In genomic region chr13:29427937-29428309, GRCh38 we compare ENCODE assay signal across 11 cellular contexts.
DNase-seq lines count a peak whose midpoint lies in the region; ATAC-seq and TF ChIP-seq lines count a peak whose summit lies in the region.
"Had no signal": no experiment of that assay in that cellular context is flagged by ENCODE, and none has a peak within 500 bp of the region (broad histone marks: within the 10 kb centered on the region; RNA-seq: fewer than 3 reads in every experiment).

No MANE protein-coding gene starts in this region.

- POLR2A ChIA-PET in AG04449 (lab: Yijun Ruan, JAX) = no interaction called here
- POLR2A ChIA-PET in OCI-LY7 (lab: Charles Lee) = no interaction called here

- TF ChIP-seq CTCF in AG04449 (IDR thresholded peaks at IDR 0.05; ENCODE audit: insufficient read depth, low read length, missing control alignments) (no peak), OCI-LY7 (conservative IDR thresholded peaks at IDR 0.05; ENCODE audit: low read length) (no peak), gastroesophageal sphincter (IDR thresholded peaks at IDR 0.05) (no peak), parathyroid adenoma (IDR thresholded peaks at IDR 0.05) (no peak)

- H3K27me3 ChIP-seq in gastroesophageal sphincter (peaks cover 11% of the 10 kb centered on the region), parathyroid adenoma (ENCODE audit: control insufficient read depth, insufficient read depth, low read length) (no peaks in the 10 kb centered on the region)

- no peak overlapping the region for H3K27ac Mint-ChIP-seq in stimulated activated effector memory CD8-positive, alpha-beta T cell treated with anti-CD3 and anti-CD28 coated beads, Interleukin-12 subunit alpha, Interleukin-12 subunit beta, amount 100 ng/mL, for 72 hours

- H3K9me3 ChIP-seq in OCI-LY7 (ENCODE audit: low read length) (no peaks in the 10 kb centered on the region), gastroesophageal sphincter (no peaks in the 10 kb centered on the region), parathyroid adenoma (ENCODE audit: control insufficient read depth, low read length) (no peaks in the 10 kb centered on the region)
- H3K9me3 ChIP-seq: BLaER1 treated with 17β-estradiol and CSF1 and Interleukin-3, amounts not matched to agents 10 nM and 100 nM had no signal

- ATAC-seq in gastroesophageal sphincter (no peak), HG02885 (IDR thresholded peaks at IDR 0.05; ENCODE audit: poor library complexity, unreplicated experiment) (no peak), HG03469 (IDR thresholded peaks at IDR 0.05; ENCODE audit: unreplicated experiment) (no peak)
- ATAC-seq in stimulated activated effector memory CD8-positive, alpha-beta T cell treated with anti-CD3 and anti-CD28 coated beads, Interleukin-12 subunit alpha, Interleukin-12 subunit beta, amount 100 ng/mL, for 72 hours = no peak

- no peak for TF ChIP-seq POLR2A in gastroesophageal sphincter (IDR thresholded peaks at IDR 0.05)

- WGBS in gastroesophageal sphincter (ENCODE audit: low coverage in 1 of 2), 2 donors = 13 to 14% methylated on average over 3 of the region's 3 CpGs

- H3K9me2 ChIP-seq in OCI-LY7 (ENCODE audit: insufficient read depth, low read length) = no peaks in the 10 kb centered on the region

- intact Hi-C loops in OCI-LY7 (cut with micrococcal nuclease; ENCODE audit: unreplicated experiment) = no loop called here

- no peak overlapping the region; the same call in 1 of the 2 replicates for H2AFZ ChIP-seq in OCI-LY7 (ENCODE audit: low read length)
- peak overlapping the region; percentile 42 for H2AFZ ChIP-seq in parathyroid adenoma

- CTCF ChIA-PET in AG04449 (lab: Yijun Ruan, JAX) (interaction anchor here (1.0 to 1.4 kb wide), 2 partner anchors 12 to 43 kb away, joined by 3 to 4 read pairs; no protein-coding TSS in a partner anchor), OCI-LY7 (lab: Charles Lee; ENCODE audit: unreplicated experiment) (no interaction called here)

- no TSS peak for BruUV-seq in OCI-LY7 (replicated peaks; lab: Mats Ljungman, UMichigan)

- H3K4me3 Mint-ChIP-seq in stimulated activated effector memory CD8-positive, alpha-beta T cell treated with anti-CD3 and anti-CD28 coated beads, Interleukin-12 subunit alpha, Interleukin-12 subunit beta, amount 100 ng/mL, for 72 hours = no peak overlapping the region

- H3K27ac ChIP-seq in OCI-LY7 (ENCODE audit: low read depth, low read length, poor library complexity, severe bottlenecking) (no peak overlapping the region), gastroesophageal sphincter (peak overlapping the region; percentile 21 to 87 (median 83)), parathyroid adenoma (no peak overlapping the region)
- H3K27ac ChIP-seq: BLaER1 treated with 17β-estradiol and CSF1 and Interleukin-3, amounts not matched to agents 10 nM and 100 nM had no signal

- H3K9me3 Mint-ChIP-seq in stimulated activated effector memory CD8-positive, alpha-beta T cell treated with anti-CD3 and anti-CD28 coated beads, Interleukin-12 subunit alpha, Interleukin-12 subunit beta, amount 100 ng/mL, for 72 hours = no peaks in the 10 kb centered on the region

- TF ChIP-seq EP300 in gastroesophageal sphincter (IDR thresholded peaks at IDR 0.05) = no peak

- no peaks in the 10 kb centered on the region for H4K20me1 ChIP-seq in OCI-LY7 (ENCODE audit: insufficient read depth, low read length)
- H4K20me1 ChIP-seq: BLaER1 treated with 17β-estradiol and CSF1 and Interleukin-3, amounts not matched to agents 10 nM and 100 nM had no signal

- H3K4me2 ChIP-seq in OCI-LY7 (ENCODE audit: low read length) (peak overlapping the region; percentile 52), parathyroid adenoma (ENCODE audit: low read length) (peak overlapping the region; percentile 42)
- H3K4me2 ChIP-seq: BLaER1 treated with 17β-estradiol and CSF1 and Interleukin-3, amounts not matched to agents 10 nM and 100 nM had no signal

- H3K4me3 ChIP-seq in AG04449 (ENCODE audit: low read depth, low read length) (peak overlapping the region; percentile 51), OCI-LY7 (ENCODE audit: low read depth, low read length, poor library complexity, severe bottlenecking) (peak overlapping the region; percentile 54), gastroesophageal sphincter (peak overlapping the region; percentile 40 to 58), parathyroid adenoma (ENCODE audit: low read depth, low read length) (no peak overlapping the region)
- H3K4me3 ChIP-seq: BLaER1 treated with 17β-estradiol and CSF1 and Interleukin-3, amounts not matched to agents 10 nM and 100 nM had no signal

- DNase-seq in AG04449 (ENCODE audit: low read depth, low spot score) (no peak), OCI-LY7 (ENCODE audit: low spot score) (no peak), OCI-M2 (lab: John Stamatoyannopoulos, UW; ENCODE audit: unreplicated experiment) (no peak)
- DNase-seq in stimulated activated effector memory CD8-positive, alpha-beta T cell treated with anti-CD3 and anti-CD28 coated beads, Interleukin-12 subunit alpha, Interleukin-12 subunit beta, amount 100 ng/mL, for 72 hours (ENCODE audit: low spot score in 2 of 2) = no peak
- DNase-seq: NCI-H1417 treated with DMSO at 0.1 percent for 48 hours; stimulated activated CD4-positive, alpha-beta T cell treated with anti-CD3 and anti-CD28 coated beads, Interleukin-4, amount 100 ng/mL, for 1 hour had no signal

- no peak overlapping the region for H3K9ac ChIP-seq in parathyroid adenoma
- H3K9ac ChIP-seq: BLaER1 treated with 17β-estradiol and CSF1 and Interleukin-3, amounts not matched to agents 10 nM and 100 nM had no signal

- H3K4me1 ChIP-seq in OCI-LY7 (ENCODE audit: insufficient read depth, low read length, poor library complexity, severe bottlenecking) = peaks cover 17% of the 10 kb centered on the region
- H3K4me1 ChIP-seq in gastroesophageal sphincter = peaks cover 0 to 32% (median 0%) of the 10 kb centered on the region in 3 donors
- no peaks in the 10 kb centered on the region for H3K4me1 ChIP-seq in parathyroid adenoma
- H3K4me1 ChIP-seq: BLaER1 treated with 17β-estradiol and CSF1 and Interleukin-3, amounts not matched to agents 10 nM and 100 nM had no signal

- no peaks in the 10 kb centered on the region for H3K36me3 Mint-ChIP-seq in stimulated activated effector memory CD8-positive, alpha-beta T cell treated with anti-CD3 and anti-CD28 coated beads, Interleukin-12 subunit alpha, Interleukin-12 subunit beta, amount 100 ng/mL, for 72 hours

- H3K4me1 Mint-ChIP-seq in stimulated activated effector memory CD8-positive, alpha-beta T cell treated with anti-CD3 and anti-CD28 coated beads, Interleukin-12 subunit alpha, Interleukin-12 subunit beta, amount 100 ng/mL, for 72 hours = peaks cover 6% of the 10 kb centered on the region

- no peaks in the 10 kb centered on the region for H3K79me2 ChIP-seq in OCI-LY7 (ENCODE audit: insufficient read depth, low read depth, low read length)
- H3K79me2 ChIP-seq in parathyroid adenoma = no peaks in the 10 kb centered on the region

- H3K36me3 ChIP-seq in OCI-LY7 (ENCODE audit: insufficient read depth, low read length) (no peaks in the 10 kb centered on the region), gastroesophageal sphincter (no peaks in the 10 kb centered on the region), parathyroid adenoma (ENCODE audit: control insufficient read depth, insufficient read depth, low read length) (no peaks in the 10 kb centered on the region)
- H3K36me3 ChIP-seq: BLaER1 treated with 17β-estradiol and CSF1 and Interleukin-3, amounts not matched to agents 10 nM and 100 nM had no signal

Comparison
In these comparisons a context has a peak if more than half of its experiments do, and no peak if none do; other contexts are left out.
1. H3K27ac ChIP-seq: peak in gastroesophageal sphincter (4 of 4); none in OCI-LY7 (single experiment) and parathyroid adenoma (single experiment).